16 cellular contexts compared by ENCODE assay signal in the genomic region with DNA sequence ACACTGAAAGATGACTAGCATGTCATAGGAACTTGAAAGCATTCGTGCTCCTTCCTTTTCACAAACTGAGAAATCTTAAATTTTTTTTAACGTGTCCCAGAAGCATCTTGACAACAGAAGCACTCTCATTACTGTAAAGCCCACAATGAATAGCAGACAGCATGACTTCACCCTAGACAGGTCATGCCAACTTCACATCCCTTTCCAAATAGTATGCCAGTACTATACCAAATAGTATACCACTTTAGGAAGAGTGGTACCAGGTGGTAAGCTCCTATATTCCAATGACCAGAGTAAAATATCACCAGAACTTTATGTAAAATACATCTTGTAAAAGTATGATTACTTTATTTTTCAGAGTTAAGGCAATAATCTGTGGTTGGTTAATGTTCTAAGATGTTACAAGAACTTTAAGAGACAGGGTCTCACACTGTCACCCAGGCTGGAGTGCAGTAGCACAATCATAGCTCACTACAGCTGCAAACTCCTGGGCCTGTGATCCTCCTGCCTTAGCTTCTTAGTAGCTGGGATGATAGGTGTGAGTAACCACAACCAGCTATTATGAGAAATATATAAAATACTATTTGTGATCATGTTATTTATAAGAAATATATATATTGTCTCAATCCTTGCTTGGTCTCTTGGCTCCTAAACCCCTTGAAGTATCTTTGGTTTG. TPM values are rescaled to one million over a fixed set of nuclear protein-coding genes. Genes with fewer than 3 reads are reported as not detected.
DNase-seq lines count a peak whose midpoint lies in the region; ATAC-seq and TF ChIP-seq lines count a peak whose summit lies in the region.
"Had no signal": no experiment of that assay in that cellular context is flagged by ENCODE, and none has a peak within 500 bp of the region (broad histone marks: within the 10 kb centered on the region; RNA-seq: fewer than 3 reads in every experiment).

No MANE protein-coding gene starts in this region.

- ATAC-seq in activated naive CD4-positive, alpha-beta T cell treated with anti-CD3 and anti-CD28 coated beads, Interleukin-2, amount 50 U/mL, for 72 hours = no peak

- H3K4me3 ChIP-seq in epithelial cell of proximal tubule (ENCODE audit: low read depth, low read length) (no peak overlapping the region), neutrophil (ENCODE audit: low read depth in 1 of 2, low read length in 1 of 2) (no peak overlapping the region), stomach smooth muscle (ENCODE audit: low read length in 2 of 2) (no peak overlapping the region)
- H3K4me3 ChIP-seq: BLaER1, HAP-1 had no signal

- H3K27ac ChIP-seq in neutrophil = peak overlapping the region; percentile 63
- H3K27ac ChIP-seq in stomach smooth muscle (ENCODE audit: low read length) = peak overlapping the region; percentile 31
- H3K27ac ChIP-seq: 22Rv1, BLaER1 had no signal

- H3K9ac ChIP-seq in stomach smooth muscle (ENCODE audit: low read length in 2 of 2) = peak overlapping the region in 1 of 2 donors; percentile 29
- H3K9ac ChIP-seq: BLaER1 had no signal

- H3K27me3 ChIP-seq in neutrophil (no peaks in the 10 kb centered on the region), stomach smooth muscle (ENCODE audit: control insufficient read depth in 1 of 2, insufficient read depth in 2 of 2, low read length in 2 of 2) (no peaks in the 10 kb centered on the region)
- H3K27me3 ChIP-seq: BLaER1 had no signal

- no peaks in the 10 kb centered on the region for H3K27me3 Mint-ChIP-seq in activated naive CD4-positive, alpha-beta T cell treated with anti-CD3 and anti-CD28 coated beads, Interleukin-2, amount 10 ng/mL, durations not matched to agents 7 days and 5 days
- H3K27me3 Mint-ChIP-seq in activated naive CD8-positive, alpha-beta T cell treated with anti-CD3 and anti-CD28 coated beads for 36 hours = no peaks in the 10 kb centered on the region
- H3K27me3 Mint-ChIP-seq: CD8-positive, alpha-beta memory T cell had no signal

- peaks cover 50% of the 10 kb centered on the region for H3K36me3 Mint-ChIP-seq in activated naive CD4-positive, alpha-beta T cell treated with anti-CD3 and anti-CD28 coated beads, Interleukin-2, amount 10 ng/mL, durations not matched to agents 7 days and 5 days
- H3K36me3 Mint-ChIP-seq in activated naive CD4-positive, alpha-beta T cell treated with anti-CD3 and anti-CD28 coated beads, Interleukin-2, amount 50 U/mL, for 72 hours = peaks cover 12 to 52% of the 10 kb centered on the region in 2 donors
- H3K36me3 Mint-ChIP-seq in activated naive CD8-positive, alpha-beta T cell treated with anti-CD3 and anti-CD28 coated beads for 36 hours = peaks cover 40% of the 10 kb centered on the region

- CTCF ChIA-PET in activated naive CD4-positive, alpha-beta T cell treated with anti-CD3 and anti-CD28 coated beads, Interleukin-2, amount 10 ng/mL, durations not matched to agents 7 days and 5 days (lab: Charles Lee) = no interaction called here

- H3K27ac Mint-ChIP-seq in activated naive CD4-positive, alpha-beta T cell treated with anti-CD3 and anti-CD28 coated beads, Interleukin-2, amount 10 ng/mL, durations not matched to agents 7 days and 5 days = peak overlapping the region; percentile 42
- no peak overlapping the region for H3K27ac Mint-ChIP-seq in activated naive CD4-positive, alpha-beta T cell treated with anti-CD3 and anti-CD28 coated beads, Interleukin-2, amount 50 U/mL, for 72 hours
- no peak overlapping the region for H3K27ac Mint-ChIP-seq in activated naive CD8-positive, alpha-beta T cell treated with anti-CD3 and anti-CD28 coated beads for 36 hours

- H3K4me3 Mint-ChIP-seq in activated naive CD4-positive, alpha-beta T cell treated with anti-CD3 and anti-CD28 coated beads, Interleukin-2, amount 10 ng/mL, durations not matched to agents 7 days and 5 days = no peak overlapping the region
- H3K4me3 Mint-ChIP-seq in activated naive CD8-positive, alpha-beta T cell treated with anti-CD3 and anti-CD28 coated beads for 36 hours = no peak overlapping the region
- H3K4me3 Mint-ChIP-seq: CD8-positive, alpha-beta memory T cell had no signal

- peaks cover 44 to 47% of the 10 kb centered on the region in 2 experiments for H3K4me1 ChIP-seq in neutrophil (ENCODE audit: control insufficient read depth in 1 of 2, insufficient read depth in 1 of 2, low read depth in 1 of 2, low read length in 1 of 2)
- H3K4me1 ChIP-seq in stomach smooth muscle (ENCODE audit: control insufficient read depth, insufficient read depth, low read length) = peaks cover 3% of the 10 kb centered on the region
- H3K4me1 ChIP-seq: BLaER1, Caco-2, HAP-1 had no signal

- peaks cover 10% of the 10 kb centered on the region for H3K9me3 ChIP-seq in neutrophil
- H3K9me3 ChIP-seq in stomach smooth muscle (ENCODE audit: control insufficient read depth in 2 of 2, low read length in 2 of 2) = no peaks in the 10 kb centered on the region
- H3K9me3 ChIP-seq: Caco-2, HAP-1 had no signal

- DNase-seq in activated naive CD4-positive, alpha-beta T cell treated with anti-CD3 and anti-CD28 coated beads, Interleukin-2, amount 10 ng/mL, durations not matched to agents 7 days and 5 days = no peak
- no peak for DNase-seq in activated naive CD4-positive, alpha-beta T cell treated with anti-CD3 and anti-CD28 coated beads, Interleukin-2, amount 50 U/mL, for 72 hours (ENCODE audit: low spot score in 2 of 2)
- DNase-seq in epithelial cell of proximal tubule (ENCODE audit: low read depth) (peak; percentile 41), retina (no peak)
- DNase-seq in stimulated activated CD4-positive, alpha-beta T cell treated with anti-CD3 and anti-CD28 coated beads, Interleukin-2, amount 100 ng/mL, for 24 hours = no peak
- no peak for DNase-seq in activated naive CD8-positive, alpha-beta T cell treated with anti-CD3 and anti-CD28 coated beads for 36 hours
- DNase-seq: AML-193; Caco-2; CD8-positive, alpha-beta memory T cell; DND-41; GDM1 had no signal

- H3K4me1 Mint-ChIP-seq in activated naive CD4-positive, alpha-beta T cell treated with anti-CD3 and anti-CD28 coated beads, Interleukin-2, amount 10 ng/mL, durations not matched to agents 7 days and 5 days = peaks cover 14% of the 10 kb centered on the region
- peaks cover 24% of the 10 kb centered on the region for H3K4me1 Mint-ChIP-seq in activated naive CD8-positive, alpha-beta T cell treated with anti-CD3 and anti-CD28 coated beads for 36 hours

- H3K9me3 Mint-ChIP-seq in activated naive CD4-positive, alpha-beta T cell treated with anti-CD3 and anti-CD28 coated beads, Interleukin-2, amount 10 ng/mL, durations not matched to agents 7 days and 5 days = peaks cover 5% of the 10 kb centered on the region
- H3K9me3 Mint-ChIP-seq in activated naive CD4-positive, alpha-beta T cell treated with anti-CD3 and anti-CD28 coated beads, Interleukin-2, amount 50 U/mL, for 72 hours = peaks cover 4 to 15% of the 10 kb centered on the region in 2 donors
- peaks cover 7% of the 10 kb centered on the region for H3K9me3 Mint-ChIP-seq in activated naive CD8-positive, alpha-beta T cell treated with anti-CD3 and anti-CD28 coated beads for 36 hours
- H3K9me3 Mint-ChIP-seq: CD8-positive, alpha-beta memory T cell had no signal

- TF ChIP-seq CTCF in epithelial cell of proximal tubule (conservative IDR thresholded peaks at IDR 0.05; ENCODE audit: low read depth, low read length) = no peak
- TF ChIP-seq CTCF in neutrophil (IDR thresholded peaks at IDR 0.05) = no peak

- peaks cover 58% of the 10 kb centered on the region for H3K36me3 ChIP-seq in neutrophil
- peaks cover 8 to 23% of the 10 kb centered on the region in 2 donors for H3K36me3 ChIP-seq in stomach smooth muscle (ENCODE audit: control insufficient read depth in 2 of 2, insufficient read depth in 2 of 2, low read length in 2 of 2)

RNA-seq across cellular contexts. Expression of a gene that starts 15.7 kb away (rescaled TPM):
- total RNA-seq in activated naive CD4-positive, alpha-beta T cell treated with anti-CD3 and anti-CD28 coated beads, Interleukin-2, amount 50 U/mL, for 72 hours = 100 to 1,000 TPM; 154 to 182 TPM
- 91.4 and 93.9 TPM in 2 replicates for total RNA-seq in epithelial cell of proximal tubule
- total RNA-seq in activated naive CD8-positive, alpha-beta T cell treated with anti-CD3 and anti-CD28 coated beads for 36 hours = 100 to 1,000 TPM; 112 to 122 TPM

RNA-seq across cellular contexts. Expression of a gene that starts 49.9 kb away (rescaled TPM):
- 10 to 100 TPM; 89.9 to 94.3 TPM for total RNA-seq in activated naive CD4-positive, alpha-beta T cell treated with anti-CD3 and anti-CD28 coated beads, Interleukin-2, amount 50 U/mL, for 72 hours
- total RNA-seq in epithelial cell of proximal tubule = 82.3 and 82.5 TPM in 2 replicates
- 100 to 1,000 TPM in 1 of 2 experiments, 10 to 100 TPM in 1; 98.3 to 101 TPM for total RNA-seq in activated naive CD8-positive, alpha-beta T cell treated with anti-CD3 and anti-CD28 coated beads for 36 hours
